Comparison of ENCODE assay signal across 8 cellular contexts in genomic region chr19:6516018-6516658, GRCh38. TPM values are rescaled to one million over a fixed set of nuclear protein-coding genes. Genes with fewer than 3 reads are reported as not detected.
DNase-seq lines count a peak whose midpoint lies in the region; ATAC-seq, FAIRE-seq and TF ChIP-seq lines count a peak whose summit lies in the region.

No MANE protein-coding gene starts in this region.

- no peak overlapping the region for H2BK20ac ChIP-seq in H1 (ENCODE audit: low read length)

- TF ChIP-seq POLR2A in H1 (IDR thresholded peaks at IDR 0.05; ENCODE audit: control extremely low read depth in 1 of 2, low read depth in 2 of 2, low read length in 2 of 2), result no peak

- peaks cover 0 to 3% of the 10 kb centered on the region in 2 experiments for H4K20me1 ChIP-seq in H1 (replicated peaks in 1 of 2; ENCODE audit: control insufficient read depth in 1 of 2, insufficient read depth in 2 of 2, low read length in 2 of 2)

- H3K27me3 ChIP-seq in H1 (replicated peaks in 1 of 4; ENCODE audit: control insufficient read depth in 3 of 4, extremely low read depth in 1 of 4, insufficient read depth in 3 of 4, low read length in 3 of 4), result peaks cover 0 to 2% (median 0%) of the 10 kb centered on the region in 4 experiments; a peak in 1 of 7 replicates

- POLR2A ChIA-PET in activated CD8-positive, alpha-beta T cell treated with anti-CD3 and anti-CD28 coated beads for 36 hours (lab: Charles Lee), result interaction anchor here (0.6 to 1.4 kb wide), 4 partner anchors 35 to 347 kb away, joined by 3 to 6 read pairs (median 3); partner anchors contain the start of gene DENND1C
- POLR2A ChIA-PET in H1 (lab: Charles Lee; ENCODE audit: partially characterized antibody), result interaction anchor here (0.5 to 2.7 kb wide), 7 partner anchors 15 to 348 kb away, joined by 3 to 20 read pairs (median 3); partner anchors contain the start of gene TNFSF9

- CTCF ChIA-PET in activated CD8-positive, alpha-beta T cell treated with anti-CD3 and anti-CD28 coated beads for 36 hours (lab: Charles Lee), result interaction anchor here (0.7 to 3.3 kb wide), 19 partner anchors 11 to 348 kb away, joined by 3 to 37 read pairs (median 5); partner anchors contain the start of genes DENND1C, GPR108, TNFSF14 and TUBB4A
- CTCF ChIA-PET in H1 (lab: Charles Lee; ENCODE audit: partially characterized antibody), result interaction anchor here (0.5 to 2.6 kb wide), 20 partner anchors 12 to 1221 kb away, joined by 3 to 12 read pairs (median 4); partner anchors contain the start of genes DENND1C and GPR108

- H3K4me3 Mint-ChIP-seq in activated CD8-positive, alpha-beta T cell treated with anti-CD3 and anti-CD28 coated beads for 36 hours, result peak overlapping the region; percentile 85

- no peak overlapping the region for H4K5ac ChIP-seq in H1 (ENCODE audit: insufficient read length, low read depth, low read length)

- H3K4me1 Mint-ChIP-seq in activated CD8-positive, alpha-beta T cell treated with anti-CD3 and anti-CD28 coated beads for 36 hours (ENCODE audit: low read depth), result peaks cover 34% of the 10 kb centered on the region

- H3K27ac ChIP-seq in H1 (ENCODE audit: low read depth, low read length), result no peak overlapping the region

- TF ChIP-seq CTCF in GM10266 (IDR thresholded peaks at IDR 0.05; ENCODE audit: control insufficient read depth, insufficient read depth, low read depth, missing control alignments) (no peak), H1 (IDR thresholded peaks at IDR 0.05; ENCODE audit: control extremely low read depth in 1 of 3, insufficient read depth in 1 of 3, low read depth in 1 of 3, low read length in 3 of 3) (no peak)
- no peak for TF ChIP-seq CTCF in activated CD8-positive, alpha-beta T cell treated with anti-CD3 and anti-CD28 coated beads for 36 hours (IDR thresholded peaks at IDR 0.05)

- H4K8ac ChIP-seq in H1 (ENCODE audit: extremely low read depth, insufficient read depth, low read length), result peak overlapping the region; percentile 76; the same call in 1 of the 2 replicates

- peak overlapping the region; percentile 62 to 98 for H3K4me2 ChIP-seq in H1 (ENCODE audit: insufficient read depth in 1 of 2, low read depth in 2 of 2, low read length in 2 of 2)

- TF ChIP-seq EP300 in H1 (IDR thresholded peaks at IDR 0.05; ENCODE audit: borderline replicate concordance in 1 of 2, low read depth in 2 of 2, low read length in 2 of 2), result no peak

- intact Hi-C loops in activated CD8-positive, alpha-beta T cell treated with anti-CD3 and anti-CD28 coated beads for 36 hours (cut with micrococcal nuclease), result loop anchor here (2.0 to 10.0 kb wide), 3 partner anchors 116 to 347 kb away; partner anchors contain the start of genes GPR108 and TRIP10

- H2AFZ ChIP-seq in H1 (ENCODE audit: low read length), result peak overlapping the region; percentile 97

- DNase-seq in GM10266 (ENCODE audit: extremely low spot score), result peak; percentile 92
- DNase-seq in NCI-H774 (lab: John Stamatoyannopoulos, UW), result peak; percentile 93
- DNase-seq in activated CD8-positive, alpha-beta T cell treated with anti-CD3 and anti-CD28 coated beads for 36 hours, result peak; percentile 84
- DNase-seq in H1 (ENCODE audit: low read depth in 1 of 2, low spot score in 2 of 2), result peak; percentile 91 to 95
- peak; percentile 97 for DNase-seq in medulla oblongata (ENCODE audit: extremely low spot score)
- peak; percentile 51 to 69 (median 62) for DNase-seq in stimulated activated CD4-positive, alpha-beta T cell treated with anti-CD3 and anti-CD28 coated beads, TNF-alpha, amount 100 ng/mL, for 48 hours (ENCODE audit: low read depth in 3 of 3)
- no peak for DNase-seq in NCI-H1092 (lab: John Stamatoyannopoulos, UW)

- peak; percentile 75 for FAIRE-seq in H1 (lab: Jason Lieb, UNC)

- peaks cover 1% of the 10 kb centered on the region for H3K27me3 Mint-ChIP-seq in activated CD8-positive, alpha-beta T cell treated with anti-CD3 and anti-CD28 coated beads for 36 hours

- H3K79me2 ChIP-seq in H1 (ENCODE audit: control insufficient read depth in 1 of 2, insufficient read depth in 2 of 2, low read length in 2 of 2), result no peaks in the 10 kb centered on the region

- no peaks in the 10 kb centered on the region for H3K9me3 Mint-ChIP-seq in activated CD8-positive, alpha-beta T cell treated with anti-CD3 and anti-CD28 coated beads for 36 hours

- no peak overlapping the region for H2AK5ac ChIP-seq in H1 (ENCODE audit: low read depth, low read length)

- no peak overlapping the region for H2BK5ac ChIP-seq in H1 (ENCODE audit: low read depth, low read length)

- ATAC-seq in HG02852 (IDR thresholded peaks at IDR 0.05; ENCODE audit: unreplicated experiment), result peak; percentile 46
- ATAC-seq in activated CD8-positive, alpha-beta T cell treated with anti-CD3 and anti-CD28 coated beads for 36 hours, result peak; percentile 66

- H3K36me3 Mint-ChIP-seq in activated CD8-positive, alpha-beta T cell treated with anti-CD3 and anti-CD28 coated beads for 36 hours (ENCODE audit: low read depth), result no peaks in the 10 kb centered on the region

- H4K91ac ChIP-seq in H1 (replicated peaks; ENCODE audit: insufficient read length, low read length), result no peak overlapping the region

- H3K56ac ChIP-seq in H1 (replicated peaks; ENCODE audit: insufficient read length, low read depth, low read length), result peak overlapping the region; percentile 54

- H2BK15ac ChIP-seq in H1 (ENCODE audit: low read length), result no peak overlapping the region; the same call in 1 of the 2 replicates

- no peaks in the 10 kb centered on the region for H3K79me1 ChIP-seq in H1 (ENCODE audit: low read depth, low read length)

- 0 out of 2 replicates have a peak overlapping the region, but pooled peaks have one; percentile 46 for H2BK12ac ChIP-seq in H1 (ENCODE audit: low read depth, low read length)

- no peak overlapping the region for H3K18ac ChIP-seq in H1 (ENCODE audit: extremely low read depth, low read length)

- no peak overlapping the region for H3K4ac ChIP-seq in H1 (replicated peaks; ENCODE audit: insufficient read length, low read depth, low read length)

- H3K14ac ChIP-seq in H1 (ENCODE audit: insufficient read length), result no peak overlapping the region

- no peaks in the 10 kb centered on the region for H3K9me3 ChIP-seq in H1 (ENCODE audit: insufficient read depth in 2 of 2, low read depth in 1 of 2, low read length in 1 of 2)

- 3% methylated on average over 13 of the region's 26 CpGs; no CpG with 5 or more reads in 1 of the 2 experiments for WGBS in H1 (ENCODE audit: extremely low coverage in 1 of 2, insufficient coverage in 1 of 2, insufficient read length in 1 of 2, insufficient replicate concordance in 2 of 2, low coverage in 1 of 2, low lambda C conversion rate in 2 of 2, missing lambda C conversion rate in 1 of 2), 2 experiments

- H3K27ac Mint-ChIP-seq in activated CD8-positive, alpha-beta T cell treated with anti-CD3 and anti-CD28 coated beads for 36 hours, result peak overlapping the region; percentile 86

- H3K4me1 ChIP-seq in H1 (replicated peaks in 1 of 4; ENCODE audit: control insufficient read depth in 3 of 4, insufficient read depth in 4 of 4, low read length in 3 of 4), result peaks cover 0 to 4% (median 1%) of the 10 kb centered on the region in 4 experiments; a peak in 2 of 7 replicates

- peak overlapping the region in 2 of 4 experiments; percentile 25 to 33; a peak in 4 of 7 replicates for H3K9ac ChIP-seq in H1 (replicated peaks in 1 of 4; ENCODE audit: extremely low read depth in 1 of 4, low read depth in 3 of 4, low read length in 3 of 4)

- H3K36me3 ChIP-seq in H1 (ENCODE audit: control insufficient read depth in 2 of 4, insufficient read depth in 4 of 4, low read length in 3 of 4), result no peaks in the 10 kb centered on the region

- TF ChIP-seq RAD21 in H1 (IDR thresholded peaks at IDR 0.05 in 1 of 2, conservative IDR thresholded peaks at IDR 0.05 in 1 of 2; ENCODE audit: low read depth in 2 of 2, low read length in 2 of 2), result no peak

- no peak overlapping the region for H2BK120ac ChIP-seq in H1 (replicated peaks; ENCODE audit: low read depth, low read length)

- peaks cover 12% of the 10 kb centered on the region; the same call in 1 of the 2 replicates for H3K23me2 ChIP-seq in H1 (ENCODE audit: low read depth, low read length)

- H3K4me3 ChIP-seq in H1 (ENCODE audit: extremely low read depth in 1 of 4, insufficient read depth in 2 of 4, low read depth in 3 of 4, low read length in 4 of 4), result peak overlapping the region; percentile 38 to 70 (median 67)

- no peak overlapping the region for H3K23ac ChIP-seq in H1 (ENCODE audit: insufficient read length)

RNA-seq across cellular contexts. Expression of gene TUBB4A, which starts 14.0 kb away (rescaled TPM):
- total RNA-seq in activated CD8-positive, alpha-beta T cell treated with anti-CD3 and anti-CD28 coated beads for 36 hours, result 10 to 100 TPM in 1 of 2 experiments, 1 to 10 TPM in 1; 9.6 to 10.6 TPM
- total RNA-seq in H1 (2021; fragmentation: NEBNext Ultra II Directional; extraction: Animal tissue kit (Norgen Biotek cat#: 25700)), result 21.2 and 30.4 TPM in 2 replicates
- 16.8 and 29.9 TPM in 2 replicates for polyA plus RNA-seq in H1 (2011; rRNA removed)
- 10.4 TPM for polyA plus RNA-seq in H1 (2011; cell fraction: cytosol; rRNA removed)
- 13.4 TPM for polyA plus RNA-seq in H1 (2011; cell fraction: nucleus; rRNA removed)
- polyA plus RNA-seq in H1 (2012, experiment 1 of 2), result 29.0 to 42.9 TPM (median 38.1 TPM) in 4 replicates
- polyA plus RNA-seq in H1 (2012, experiment 2 of 2), result 36.9 TPM
- polyA plus RNA-seq in H1 (2013, experiment 1 of 2), result 33.7 TPM
- 32.7 TPM for polyA plus RNA-seq in H1 (2013, experiment 2 of 2)
- 8.9 and 21.0 TPM in 2 replicates for polyA minus RNA-seq in H1 (2011; rRNA and poly(A)+ RNA removed)
- 63.5 TPM for polyA minus RNA-seq in H1 (2011; cell fraction: cytosol; rRNA and poly(A)+ RNA removed)
- 20.5 TPM for polyA minus RNA-seq in H1 (2011; cell fraction: nucleus; rRNA and poly(A)+ RNA removed)

RNA-seq across cellular contexts. Expression of gene TNFSF9, which starts 14.7 kb away (rescaled TPM):
- 1 to 10 TPM; 3.0 to 3.1 TPM for total RNA-seq in activated CD8-positive, alpha-beta T cell treated with anti-CD3 and anti-CD28 coated beads for 36 hours
- 1.7 and 1.8 TPM in 2 replicates for total RNA-seq in H1 (2021; fragmentation: NEBNext Ultra II Directional; extraction: Animal tissue kit (Norgen Biotek cat#: 25700))
- polyA plus RNA-seq in H1 (2011; rRNA removed), result 4.4 TPM in 2 replicates
- polyA plus RNA-seq in H1 (2011; cell fraction: cytosol; rRNA removed), result 2.9 TPM
- polyA plus RNA-seq in H1 (2011; cell fraction: nucleus; rRNA removed), result 2.6 TPM
- polyA plus RNA-seq in H1 (2012, experiment 1 of 2), result 2.6 to 3.2 TPM (median 3.1 TPM) in 4 replicates
- polyA plus RNA-seq in H1 (2012, experiment 2 of 2), result 3.1 TPM
- 8.5 TPM for polyA plus RNA-seq in H1 (2013, experiment 1 of 2)
- 10.1 TPM for polyA plus RNA-seq in H1 (2013, experiment 2 of 2)
- polyA minus RNA-seq in H1 (2011; rRNA and poly(A)+ RNA removed), result 1.1 and 1.3 TPM in 2 replicates
- 3.4 TPM for polyA minus RNA-seq in H1 (2011; cell fraction: cytosol; rRNA and poly(A)+ RNA removed)
- 5.8 TPM for polyA minus RNA-seq in H1 (2011; cell fraction: nucleus; rRNA and poly(A)+ RNA removed)

RNA-seq across cellular contexts. Expression of gene DENND1C, which starts 34.6 kb away (rescaled TPM):
- total RNA-seq in activated CD8-positive, alpha-beta T cell treated with anti-CD3 and anti-CD28 coated beads for 36 hours, result 10 to 100 TPM; 58.2 to 61.2 TPM
- total RNA-seq in H1 (2021; fragmentation: NEBNext Ultra II Directional; extraction: Animal tissue kit (Norgen Biotek cat#: 25700)), result 3.7 and 4.0 TPM in 2 replicates
- polyA plus RNA-seq in H1 (2011; rRNA removed), result 3.6 and 3.9 TPM in 2 replicates
- 2.6 TPM for polyA plus RNA-seq in H1 (2011; cell fraction: cytosol; rRNA removed)
- polyA plus RNA-seq in H1 (2011; cell fraction: nucleus; rRNA removed), result 3.6 TPM
- 19.7 to 29.2 TPM (median 22.4 TPM) in 4 replicates for polyA plus RNA-seq in H1 (2012, experiment 1 of 2)
- 15.8 TPM for polyA plus RNA-seq in H1 (2012, experiment 2 of 2)
- 5.4 TPM for polyA plus RNA-seq in H1 (2013, experiment 1 of 2)
- polyA plus RNA-seq in H1 (2013, experiment 2 of 2), result 5.5 TPM
- 0.91 and 1.1 TPM in 2 replicates for polyA minus RNA-seq in H1 (2011; rRNA and poly(A)+ RNA removed)
- polyA minus RNA-seq in H1 (2011; cell fraction: cytosol; rRNA and poly(A)+ RNA removed), result 1.8 TPM
- polyA minus RNA-seq in H1 (2011; cell fraction: nucleus; rRNA and poly(A)+ RNA removed), result 1.6 TPM

RNA-seq across cellular contexts. Expression of gene CRB3, which starts 52.1 kb away (rescaled TPM):
- total RNA-seq in activated CD8-positive, alpha-beta T cell treated with anti-CD3 and anti-CD28 coated beads for 36 hours, result under 1 TPM; 0.58 to 0.70 TPM
- total RNA-seq in H1 (2021; fragmentation: NEBNext Ultra II Directional; extraction: Animal tissue kit (Norgen Biotek cat#: 25700)), result 21.1 and 24.6 TPM in 2 replicates
- polyA plus RNA-seq in H1 (2011; rRNA removed), result 24.6 and 33.7 TPM in 2 replicates
- polyA plus RNA-seq in H1 (2011; cell fraction: cytosol; rRNA removed), result 19.3 TPM
- 16.0 TPM for polyA plus RNA-seq in H1 (2011; cell fraction: nucleus; rRNA removed)
- 12.4 to 17.6 TPM (median 16.4 TPM) in 4 replicates for polyA plus RNA-seq in H1 (2012, experiment 1 of 2)
- 18.0 TPM for polyA plus RNA-seq in H1 (2012, experiment 2 of 2)
- 17.0 TPM for polyA plus RNA-seq in H1 (2013, experiment 1 of 2)
- 19.9 TPM for polyA plus RNA-seq in H1 (2013, experiment 2 of 2)
- 6.2 and 6.6 TPM in 2 replicates for polyA minus RNA-seq in H1 (2011; rRNA and poly(A)+ RNA removed)
- 14.1 TPM for polyA minus RNA-seq in H1 (2011; cell fraction: cytosol; rRNA and poly(A)+ RNA removed)
- polyA minus RNA-seq in H1 (2011; cell fraction: nucleus; rRNA and poly(A)+ RNA removed), result 9.0 TPM

RNA-seq across cellular contexts. Expression of gene SLC25A23, which starts 56.5 kb away (rescaled TPM):
- total RNA-seq in activated CD8-positive, alpha-beta T cell treated with anti-CD3 and anti-CD28 coated beads for 36 hours, result 10 to 100 TPM; 11.9 to 12.1 TPM
- total RNA-seq in H1 (2021; fragmentation: NEBNext Ultra II Directional; extraction: Animal tissue kit (Norgen Biotek cat#: 25700)), result 48.1 and 54.0 TPM in 2 replicates
- 18.0 and 31.5 TPM in 2 replicates for polyA plus RNA-seq in H1 (2011; rRNA removed)
- polyA plus RNA-seq in H1 (2011; cell fraction: cytosol; rRNA removed), result 18.1 TPM
- 23.6 TPM for polyA plus RNA-seq in H1 (2011; cell fraction: nucleus; rRNA removed)
- 45.9 to 52.0 TPM (median 51.1 TPM) in 4 replicates for polyA plus RNA-seq in H1 (2012, experiment 1 of 2)
- 52.2 TPM for polyA plus RNA-seq in H1 (2012, experiment 2 of 2)
- polyA plus RNA-seq in H1 (2013, experiment 1 of 2), result 55.6 TPM
- 57.5 TPM for polyA plus RNA-seq in H1 (2013, experiment 2 of 2)
- 11.9 and 19.4 TPM in 2 replicates for polyA minus RNA-seq in H1 (2011; rRNA and poly(A)+ RNA removed)
- 33.5 TPM for polyA minus RNA-seq in H1 (2011; cell fraction: cytosol; rRNA and poly(A)+ RNA removed)
- 17.9 TPM for polyA minus RNA-seq in H1 (2011; cell fraction: nucleus; rRNA and poly(A)+ RNA removed)

Comparison
In these comparisons a context has a peak if more than half of its experiments do, and no peak if none do; other contexts are left out.
1. RNA of gene DENND1C, which starts 34.6 kb away (total RNA-seq): 58.2 to 61.2 TPM in activated CD8-positive, alpha-beta T cell treated with anti-CD3 and anti-CD28 coated beads for 36 hours; 3.7 to 4.0 TPM in H1; every median in the first group is over 10 times any median in the second.